1 cellular context compared by ENCODE assay signal in genomic region chr7:1724118-1724910, GRCh38.
TF ChIP-seq lines count a peak whose summit lies in the region.

No MANE protein-coding gene starts in this region.

TF ChIP-seq in K562, 482 proteins besides CTCF, POLR2A, EP300 and RAD21 (continued from another document and continues in another):
- TF ChIP-seq BRCA1 (IDR thresholded peaks at IDR 0.05) (no peak), BRCA1 (CRISPR knock-in tag; IDR thresholded peaks at IDR 0.05) (no peak), ZFP91 (CRISPR knock-in tag; IDR thresholded peaks at IDR 0.05) (no peak), TFE3 (CRISPR knock-in tag; IDR thresholded peaks at IDR 0.05) (no peak), HBP1 (CRISPR knock-in tag; IDR thresholded peaks at IDR 0.05) (no peak), ADNP (tag; IDR thresholded peaks at IDR 0.05) (no peak), PTBP1 (IDR thresholded peaks at IDR 0.05; ENCODE audit: low read depth, low read length) (no peak), NR2F6 (CRISPR knock-in tag; IDR thresholded peaks at IDR 0.05) (no peak), TAF15 (IDR thresholded peaks at IDR 0.05; ENCODE audit: low read depth, low read length) (no peak), TCF3 (CRISPR knock-in tag; IDR thresholded peaks at IDR 0.05) (no peak), C11orf30 (IDR thresholded peaks at IDR 0.05; ENCODE audit: low read depth) (no peak), MNT (conservative IDR thresholded peaks at IDR 0.05) (no peak), HDAC2 (IDR thresholded peaks at IDR 0.05) (no peak)
- TF ChIP-seq, protein P1, sequence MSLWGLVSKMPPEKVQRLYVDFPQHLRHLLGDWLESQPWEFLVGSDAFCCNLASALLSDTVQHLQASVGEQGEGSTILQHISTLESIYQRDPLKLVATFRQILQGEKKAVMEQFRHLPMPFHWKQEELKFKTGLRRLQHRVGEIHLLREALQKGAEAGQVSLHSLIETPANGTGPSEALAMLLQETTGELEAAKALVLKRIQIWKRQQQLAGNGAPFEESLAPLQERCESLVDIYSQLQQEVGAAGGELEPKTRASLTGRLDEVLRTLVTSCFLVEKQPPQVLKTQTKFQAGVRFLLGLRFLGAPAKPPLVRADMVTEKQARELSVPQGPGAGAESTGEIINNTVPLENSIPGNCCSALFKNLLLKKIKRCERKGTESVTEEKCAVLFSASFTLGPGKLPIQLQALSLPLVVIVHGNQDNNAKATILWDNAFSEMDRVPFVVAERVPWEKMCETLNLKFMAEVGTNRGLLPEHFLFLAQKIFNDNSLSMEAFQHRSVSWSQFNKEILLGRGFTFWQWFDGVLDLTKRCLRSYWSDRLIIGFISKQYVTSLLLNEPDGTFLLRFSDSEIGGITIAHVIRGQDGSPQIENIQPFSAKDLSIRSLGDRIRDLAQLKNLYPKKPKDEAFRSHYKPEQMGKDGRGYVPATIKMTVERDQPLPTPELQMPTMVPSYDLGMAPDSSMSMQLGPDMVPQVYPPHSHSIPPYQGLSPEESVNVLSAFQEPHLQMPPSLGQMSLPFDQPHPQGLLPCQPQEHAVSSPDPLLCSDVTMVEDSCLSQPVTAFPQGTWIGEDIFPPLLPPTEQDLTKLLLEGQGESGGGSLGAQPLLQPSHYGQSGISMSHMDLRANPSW (CRISPR knock-in tag; IDR thresholded peaks at IDR 0.05): no peak
- TF ChIP-seq, protein P2, sequence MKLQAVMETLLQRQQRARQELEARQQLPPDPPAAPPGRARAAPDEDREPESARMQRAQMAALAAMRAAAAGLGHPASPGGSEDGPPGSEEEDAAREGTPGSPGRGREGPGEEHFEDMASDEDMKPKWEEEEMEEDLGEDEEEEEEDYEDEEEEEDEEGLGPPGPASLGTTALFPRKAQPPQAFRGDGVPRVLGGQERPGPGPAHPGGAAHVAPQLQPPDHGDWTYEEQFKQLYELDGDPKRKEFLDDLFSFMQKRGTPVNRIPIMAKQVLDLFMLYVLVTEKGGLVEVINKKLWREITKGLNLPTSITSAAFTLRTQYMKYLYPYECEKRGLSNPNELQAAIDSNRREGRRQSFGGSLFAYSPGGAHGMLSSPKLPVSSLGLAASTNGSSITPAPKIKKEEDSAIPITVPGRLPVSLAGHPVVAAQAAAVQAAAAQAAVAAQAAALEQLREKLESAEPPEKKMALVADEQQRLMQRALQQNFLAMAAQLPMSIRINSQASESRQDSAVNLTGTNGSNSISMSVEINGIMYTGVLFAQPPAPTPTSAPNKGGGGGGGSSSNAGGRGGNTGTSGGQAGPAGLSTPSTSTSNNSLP (IDR thresholded peaks at IDR 0.05; ENCODE audit: borderline replicate concordance, low read depth, low read length): no peak
- TF ChIP-seq, protein P3, sequence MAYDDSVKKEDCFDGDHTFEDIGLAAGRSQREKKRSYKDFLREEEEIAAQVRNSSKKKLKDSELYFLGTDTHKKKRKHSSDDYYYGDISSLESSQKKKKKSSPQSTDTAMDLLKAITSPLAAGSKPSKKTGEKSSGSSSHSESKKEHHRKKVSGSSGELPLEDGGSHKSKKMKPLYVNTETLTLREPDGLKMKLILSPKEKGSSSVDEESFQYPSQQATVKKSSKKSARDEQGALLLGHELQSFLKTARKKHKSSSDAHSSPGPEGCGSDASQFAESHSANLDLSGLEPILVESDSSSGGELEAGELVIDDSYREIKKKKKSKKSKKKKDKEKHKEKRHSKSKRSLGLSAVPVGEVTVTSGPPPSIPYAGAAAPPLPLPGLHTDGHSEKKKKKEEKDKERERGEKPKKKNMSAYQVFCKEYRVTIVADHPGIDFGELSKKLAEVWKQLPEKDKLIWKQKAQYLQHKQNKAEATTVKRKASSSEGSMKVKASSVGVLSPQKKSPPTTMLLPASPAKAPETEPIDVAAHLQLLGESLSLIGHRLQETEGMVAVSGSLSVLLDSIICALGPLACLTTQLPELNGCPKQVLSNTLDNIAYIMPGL (CRISPR knock-in tag; IDR thresholded peaks at IDR 0.05): no peak
- TF ChIP-seq, protein P4, sequence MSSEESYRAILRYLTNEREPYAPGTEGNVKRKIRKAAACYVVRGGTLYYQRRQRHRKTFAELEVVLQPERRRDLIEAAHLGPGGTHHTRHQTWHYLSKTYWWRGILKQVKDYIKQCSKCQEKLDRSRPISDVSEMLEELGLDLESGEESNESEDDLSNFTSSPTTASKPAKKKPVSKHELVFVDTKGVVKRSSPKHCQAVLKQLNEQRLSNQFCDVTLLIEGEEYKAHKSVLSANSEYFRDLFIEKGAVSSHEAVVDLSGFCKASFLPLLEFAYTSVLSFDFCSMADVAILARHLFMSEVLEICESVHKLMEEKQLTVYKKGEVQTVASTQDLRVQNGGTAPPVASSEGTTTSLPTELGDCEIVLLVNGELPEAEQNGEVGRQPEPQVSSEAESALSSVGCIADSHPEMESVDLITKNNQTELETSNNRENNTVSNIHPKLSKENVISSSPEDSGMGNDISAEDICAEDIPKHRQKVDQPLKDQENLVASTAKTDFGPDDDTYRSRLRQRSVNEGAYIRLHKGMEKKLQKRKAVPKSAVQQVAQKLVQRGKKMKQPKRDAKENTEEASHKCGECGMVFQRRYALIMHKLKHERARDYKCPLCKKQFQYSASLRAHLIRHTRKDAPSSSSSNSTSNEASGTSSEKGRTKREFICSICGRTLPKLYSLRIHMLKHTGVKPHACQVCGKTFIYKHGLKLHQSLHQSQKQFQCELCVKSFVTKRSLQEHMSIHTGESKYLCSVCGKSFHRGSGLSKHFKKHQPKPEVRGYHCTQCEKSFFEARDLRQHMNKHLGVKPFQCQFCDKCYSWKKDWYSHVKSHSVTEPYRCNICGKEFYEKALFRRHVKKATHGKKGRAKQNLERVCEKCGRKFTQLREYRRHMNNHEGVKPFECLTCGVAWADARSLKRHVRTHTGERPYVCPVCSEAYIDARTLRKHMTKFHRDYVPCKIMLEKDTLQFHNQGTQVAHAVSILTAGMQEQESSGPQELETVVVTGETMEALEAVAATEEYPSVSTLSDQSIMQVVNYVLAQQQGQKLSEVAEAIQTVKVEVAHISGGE (CRISPR knock-in tag; IDR thresholded peaks at IDR 0.05): no peak
- TF ChIP-seq, protein P5, sequence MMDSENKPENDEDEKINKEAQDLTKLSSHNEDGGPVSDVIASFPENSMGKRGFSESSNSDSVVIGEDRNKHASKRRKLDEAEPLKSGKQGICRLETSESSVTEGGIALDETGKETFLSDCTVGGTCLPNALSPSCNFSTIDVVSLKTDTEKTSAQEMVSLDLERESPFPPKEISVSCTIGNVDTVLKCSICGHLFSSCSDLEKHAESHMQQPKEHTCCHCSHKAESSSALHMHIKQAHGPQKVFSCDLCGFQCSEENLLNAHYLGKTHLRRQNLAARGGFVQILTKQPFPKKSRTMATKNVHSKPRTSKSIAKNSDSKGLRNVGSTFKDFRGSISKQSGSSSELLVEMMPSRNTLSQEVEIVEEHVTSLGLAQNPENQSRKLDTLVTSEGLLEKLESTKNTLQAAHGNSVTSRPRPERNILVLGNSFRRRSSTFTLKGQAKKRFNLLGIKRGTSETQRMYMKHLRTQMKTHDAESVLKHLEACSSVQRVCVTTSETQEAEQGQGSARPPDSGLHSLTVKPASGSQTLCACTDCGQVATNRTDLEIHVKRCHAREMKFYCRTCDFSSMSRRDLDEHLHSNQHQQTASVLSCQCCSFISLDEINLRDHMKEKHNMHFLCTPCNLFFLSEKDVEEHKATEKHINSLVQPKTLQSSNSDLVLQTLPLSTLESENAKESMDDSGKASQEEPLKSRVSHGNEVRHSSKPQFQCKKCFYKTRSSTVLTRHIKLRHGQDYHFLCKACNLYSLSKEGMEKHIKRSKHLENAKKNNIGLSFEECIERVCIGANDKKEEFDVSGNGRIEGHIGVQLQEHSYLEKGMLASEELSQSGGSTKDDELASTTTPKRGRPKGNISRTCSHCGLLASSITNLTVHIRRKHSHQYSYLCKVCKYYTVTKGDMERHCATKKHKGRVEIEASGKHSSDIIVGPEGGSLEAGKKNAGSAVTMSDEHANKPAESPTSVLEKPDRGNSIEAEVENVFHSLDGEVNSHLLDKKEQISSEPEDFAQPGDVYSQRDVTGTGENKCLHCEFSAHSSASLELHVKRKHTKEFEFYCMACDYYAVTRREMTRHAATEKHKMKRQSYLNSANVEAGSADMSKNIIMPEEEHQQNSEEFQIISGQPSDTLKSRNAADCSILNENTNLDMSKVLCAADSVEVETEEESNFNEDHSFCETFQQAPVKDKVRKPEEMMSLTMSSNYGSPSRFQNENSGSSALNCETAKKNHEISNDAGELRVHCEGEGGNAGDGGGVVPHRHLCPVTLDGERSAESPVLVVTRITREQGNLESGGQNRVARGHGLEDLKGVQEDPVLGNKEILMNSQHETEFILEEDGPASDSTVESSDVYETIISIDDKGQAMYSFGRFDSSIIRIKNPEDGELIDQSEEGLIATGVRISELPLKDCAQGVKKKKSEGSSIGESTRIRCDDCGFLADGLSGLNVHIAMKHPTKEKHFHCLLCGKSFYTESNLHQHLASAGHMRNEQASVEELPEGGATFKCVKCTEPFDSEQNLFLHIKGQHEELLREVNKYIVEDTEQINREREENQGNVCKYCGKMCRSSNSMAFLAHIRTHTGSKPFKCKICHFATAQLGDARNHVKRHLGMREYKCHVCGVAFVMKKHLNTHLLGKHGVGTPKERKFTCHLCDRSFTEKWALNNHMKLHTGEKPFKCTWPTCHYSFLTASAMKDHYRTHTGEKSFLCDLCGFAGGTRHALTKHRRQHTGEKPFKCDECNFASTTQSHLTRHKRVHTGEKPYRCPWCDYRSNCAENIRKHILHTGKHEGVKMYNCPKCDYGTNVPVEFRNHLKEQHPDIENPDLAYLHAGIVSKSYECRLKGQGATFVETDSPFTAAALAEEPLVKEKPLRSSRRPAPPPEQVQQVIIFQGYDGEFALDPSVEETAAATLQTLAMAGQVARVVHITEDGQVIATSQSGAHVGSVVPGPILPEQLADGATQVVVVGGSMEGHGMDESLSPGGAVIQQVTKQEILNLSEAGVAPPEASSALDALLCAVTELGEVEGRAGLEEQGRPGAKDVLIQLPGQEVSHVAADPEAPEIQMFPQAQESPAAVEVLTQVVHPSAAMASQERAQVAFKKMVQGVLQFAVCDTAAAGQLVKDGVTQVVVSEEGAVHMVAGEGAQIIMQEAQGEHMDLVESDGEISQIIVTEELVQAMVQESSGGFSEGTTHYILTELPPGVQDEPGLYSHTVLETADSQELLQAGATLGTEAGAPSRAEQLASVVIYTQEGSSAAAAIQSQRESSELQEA (IDR thresholded peaks at IDR 0.05; ENCODE audit: low read depth): no peak
- TF ChIP-seq, protein P6, sequence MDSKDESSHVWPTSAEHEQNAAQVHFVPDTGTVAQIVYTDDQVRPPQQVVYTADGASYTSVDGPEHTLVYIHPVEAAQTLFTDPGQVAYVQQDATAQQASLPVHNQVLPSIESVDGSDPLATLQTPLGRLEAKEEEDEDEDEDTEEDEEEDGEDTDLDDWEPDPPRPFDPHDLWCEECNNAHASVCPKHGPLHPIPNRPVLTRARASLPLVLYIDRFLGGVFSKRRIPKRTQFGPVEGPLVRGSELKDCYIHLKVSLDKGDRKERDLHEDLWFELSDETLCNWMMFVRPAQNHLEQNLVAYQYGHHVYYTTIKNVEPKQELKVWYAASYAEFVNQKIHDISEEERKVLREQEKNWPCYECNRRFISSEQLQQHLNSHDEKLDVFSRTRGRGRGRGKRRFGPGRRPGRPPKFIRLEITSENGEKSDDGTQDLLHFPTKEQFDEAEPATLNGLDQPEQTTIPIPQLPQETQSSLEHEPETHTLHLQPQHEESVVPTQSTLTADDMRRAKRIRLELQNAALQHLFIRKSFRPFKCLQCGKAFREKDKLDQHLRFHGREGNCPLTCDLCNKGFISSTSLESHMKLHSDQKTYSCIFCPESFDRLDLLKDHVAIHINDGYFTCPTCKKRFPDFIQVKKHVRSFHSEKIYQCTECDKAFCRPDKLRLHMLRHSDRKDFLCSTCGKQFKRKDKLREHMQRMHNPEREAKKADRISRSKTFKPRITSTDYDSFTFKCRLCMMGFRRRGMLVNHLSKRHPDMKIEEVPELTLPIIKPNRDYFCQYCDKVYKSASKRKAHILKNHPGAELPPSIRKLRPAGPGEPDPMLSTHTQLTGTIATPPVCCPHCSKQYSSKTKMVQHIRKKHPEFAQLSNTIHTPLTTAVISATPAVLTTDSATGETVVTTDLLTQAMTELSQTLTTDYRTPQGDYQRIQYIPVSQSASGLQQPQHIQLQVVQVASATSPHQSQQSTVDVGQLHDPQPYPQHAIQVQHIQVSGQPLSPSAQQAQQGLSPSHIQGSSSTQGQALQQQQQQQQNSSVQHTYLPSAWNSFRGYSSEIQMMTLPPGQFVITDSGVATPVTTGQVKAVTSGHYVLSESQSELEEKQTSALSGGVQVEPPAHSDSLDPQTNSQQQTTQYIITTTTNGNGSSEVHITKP (IDR thresholded peaks at IDR 0.05; ENCODE audit: partially characterized antibody): no peak
